Comparison of ENCODE assay signal across 8 cellular contexts in the genomic region with DNA sequence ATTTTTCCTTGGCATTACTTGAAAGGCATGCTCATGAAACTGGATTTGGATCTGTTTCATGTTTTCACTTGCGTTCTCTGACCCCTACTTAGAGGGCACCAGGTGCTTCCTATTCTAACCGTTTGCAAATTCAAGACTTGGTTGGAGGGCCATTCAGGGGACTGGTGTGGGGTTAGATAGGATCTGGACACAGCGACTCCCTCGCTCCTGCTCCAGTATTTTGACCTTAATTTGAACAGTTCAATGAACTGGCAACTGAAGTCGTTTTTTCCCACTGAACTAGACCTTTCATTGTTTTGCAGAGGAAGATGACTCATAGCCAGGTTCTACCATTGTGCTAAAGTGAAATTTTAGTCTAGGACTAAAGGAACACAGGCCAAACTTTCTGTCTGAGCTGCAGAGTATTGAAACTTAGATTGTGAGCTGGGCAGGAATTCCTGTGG.
DNase-seq lines count a peak whose midpoint lies in the region; ATAC-seq, FAIRE-seq and TF ChIP-seq lines count a peak whose summit lies in the region.

No MANE protein-coding gene starts in this region.

- H3K4me3 Mint-ChIP-seq in T-helper 1 cell treated with Interleukin-12 subunit alpha and Interleukin-12 subunit beta and Interleukin-4 antibody, amounts not matched to agents 30 μg/mL and 1 μg/mL, for 36 hours = peak overlapping the region; percentile 70

- TF ChIP-seq CTCF in foreskin keratinocyte (conservative IDR thresholded peaks at IDR 0.05) = no peak

- H3K27me3 ChIP-seq in foreskin keratinocyte = no peaks in the 10 kb centered on the region
- H3K27me3 ChIP-seq in small intestine (ENCODE audit: control insufficient read depth in 2 of 2, insufficient read depth in 2 of 2, low read length in 2 of 2) = no peaks in the 10 kb centered on the region
- H3K27me3 ChIP-seq in MG63 = no peaks in the 10 kb centered on the region

- DNase-seq in foreskin keratinocyte (peak in 1 of 2 donors; percentile 73), small intestine (no peak), NCI-H1417 treated with DMSO at 0.1 percent for 48 hours (lab: John Stamatoyannopoulos, UW) (no peak), MG63 (no peak)
- no peak for DNase-seq in stimulated activated CD4-positive, alpha-beta T cell treated with anti-CD3 and anti-CD28 coated beads, Interleukin-4, amount 100 ng/mL, for 4 hours

- H3K36me3 Mint-ChIP-seq in T-helper 1 cell treated with Interleukin-12 subunit alpha and Interleukin-12 subunit beta and Interleukin-4 antibody, amounts not matched to agents 30 μg/mL and 1 μg/mL, for 36 hours (ENCODE audit: low read depth) = peaks cover 14% of the 10 kb centered on the region

- no peaks in the 10 kb centered on the region for H3K9me3 Mint-ChIP-seq in T-helper 1 cell treated with Interleukin-12 subunit alpha and Interleukin-12 subunit beta and Interleukin-4 antibody, amounts not matched to agents 30 μg/mL and 1 μg/mL, for 36 hours

- 32 to 49% (median 39%) methylated on average over 5 of the region's 5 CpGs for WGBS in small intestine, 3 donors

- no peaks in the 10 kb centered on the region for H3K9me3 ChIP-seq in small intestine (ENCODE audit: control insufficient read depth, low read depth)
- H3K9me3 ChIP-seq in MG63 = no peaks in the 10 kb centered on the region

- FAIRE-seq in small intestine (lab: Jason Lieb, UNC) = no peak

- peak overlapping the region; percentile 96 for H3K27ac Mint-ChIP-seq in T-helper 1 cell treated with Interleukin-12 subunit alpha and Interleukin-12 subunit beta and Interleukin-4 antibody, amounts not matched to agents 30 μg/mL and 1 μg/mL, for 36 hours

- H3K4me1 ChIP-seq in foreskin keratinocyte (peaks cover 46% of the 10 kb centered on the region), small intestine (ENCODE audit: control insufficient read depth in 2 of 2, insufficient read depth in 1 of 2, low read depth in 1 of 2, low read length in 1 of 2) (peaks cover 0 to 3% of the 10 kb centered on the region in 2 donors)

- H3K27ac ChIP-seq in foreskin keratinocyte (peak overlapping the region; percentile 59), small intestine (ENCODE audit: low read depth in 1 of 2, low read length in 1 of 2) (peak overlapping the region; percentile 66 to 70)

- ATAC-seq in GM18873 (IDR thresholded peaks at IDR 0.05; ENCODE audit: low FRiP score, unreplicated experiment) (peak; percentile 39), HG03060 (IDR thresholded peaks at IDR 0.05; ENCODE audit: low read depth, unreplicated experiment) (peak; percentile 27), foreskin keratinocyte (peak; percentile 73)

- no peaks in the 10 kb centered on the region for H3K27me3 Mint-ChIP-seq in T-helper 1 cell treated with Interleukin-12 subunit alpha and Interleukin-12 subunit beta and Interleukin-4 antibody, amounts not matched to agents 30 μg/mL and 1 μg/mL, for 36 hours (ENCODE audit: low read depth)

- H3K36me3 ChIP-seq in small intestine (ENCODE audit: control insufficient read depth in 2 of 2, insufficient read depth in 2 of 2, low read length in 2 of 2) = no peaks in the 10 kb centered on the region
- H3K36me3 ChIP-seq in MG63 = no peaks in the 10 kb centered on the region

- H3K4me3 ChIP-seq in small intestine (ENCODE audit: low read depth in 1 of 2, low read length in 2 of 2) = no peak overlapping the region
- no peak overlapping the region for H3K4me3 ChIP-seq in MG63

- H3K4me1 Mint-ChIP-seq in T-helper 1 cell treated with Interleukin-12 subunit alpha and Interleukin-12 subunit beta and Interleukin-4 antibody, amounts not matched to agents 30 μg/mL and 1 μg/mL, for 36 hours (ENCODE audit: low read depth) = peaks cover 70% of the 10 kb centered on the region
